1 cellular context compared by ENCODE assay signal in genomic region chr1:185499986-185500626, GRCh38.
TF ChIP-seq lines count a peak whose summit lies in the region.

No MANE protein-coding gene starts in this region.

TF ChIP-seq in endothelial cell of umbilical vein, 7 proteins besides CTCF, POLR2A, EP300 and RAD21:
- TF ChIP-seq FOS (IDR thresholded peaks at IDR 0.05; ENCODE audit: borderline replicate concordance, insufficient read depth, low read length) (peak; percentile 84), MAX (IDR thresholded peaks at IDR 0.05; ENCODE audit: insufficient read depth, insufficient read length) (no peak), JUN (IDR thresholded peaks at IDR 0.05; ENCODE audit: borderline replicate concordance, insufficient read depth, insufficient read length, low read depth) (peak; percentile 48)
TF ChIP-seq in endothelial cell of umbilical vein: peak in this region for 2.
